16 cellular contexts compared by ENCODE assay signal in genomic region chr7:45119550-45119949, GRCh38. TPM values are rescaled to one million over a fixed set of nuclear protein-coding genes. Genes with fewer than 3 reads are reported as not detected.
DNase-seq lines count a peak whose midpoint lies in the region; ATAC-seq, FAIRE-seq and TF ChIP-seq lines count a peak whose summit lies in the region.
"Had no signal": no experiment of that assay in that cellular context is flagged by ENCODE, and none has a peak within 500 bp of the region (broad histone marks: within the 10 kb centered on the region; RNA-seq: fewer than 3 reads in every experiment).

No MANE protein-coding gene starts in this region.

- H4K20me1 ChIP-seq in BLaER1 treated with 17β-estradiol and CSF1 and Interleukin-3, amounts not matched to agents 10 nM and 100 nM: no peaks in the 10 kb centered on the region
- H4K20me1 ChIP-seq in IMR-90 (ENCODE audit: insufficient read depth, low read length): no peaks in the 10 kb centered on the region

- no peak overlapping the region for H3K27ac ChIP-seq in BLaER1 treated with 17β-estradiol and CSF1 and Interleukin-3, amounts not matched to agents 10 nM and 100 nM
- H3K27ac ChIP-seq in IMR-90 (ENCODE audit: insufficient read depth, low read length): no peak overlapping the region
- H3K27ac ChIP-seq in gastrocnemius medialis: no peak overlapping the region
- H3K27ac ChIP-seq: GM23248 had no signal

- no peak overlapping the region for H3K4me3 Mint-ChIP-seq in Caco-2 (ENCODE audit: unreplicated experiment)
- H3K4me3 Mint-ChIP-seq: CD8-positive, alpha-beta T cell had no signal

- ATAC-seq in IMR-90 (ENCODE audit: low read depth) (no peak), gastrocnemius medialis (no peak)
- ATAC-seq: CD8-positive, alpha-beta T cell had no signal

- in situ Hi-C loops in IMR-90 (cut with MboI; ENCODE audit: low sequenced_read_pairs) (no loop called here), gastrocnemius medialis (cut with MboI; ENCODE audit: low sequenced_read_pairs in 4 of 4) (loop anchor here (10.0 to 25.0 kb wide), 2 partner anchors 135 to 532 kb away; partner anchors contain the start of gene TMED4 (in 4 of the 4))

- H2BK20ac ChIP-seq in IMR-90 (ENCODE audit: low read depth, low read length): no peak overlapping the region

- POLR2A ChIA-PET in IMR-90 (lab: Charles Lee; ENCODE audit: unreplicated experiment) (no interaction called here), Caco-2 (lab: Charles Lee) (no interaction called here)

- TF ChIP-seq POLR2A in IMR-90 (IDR thresholded peaks at IDR 0.05; ENCODE audit: low read depth, low read length) (no peak), gastrocnemius medialis (IDR thresholded peaks at IDR 0.05) (no peak)

- intact Hi-C loops in IMR-90 (cut with micrococcal nuclease): no loop called here
- intact Hi-C loops in gastrocnemius medialis (cut with DNase I; ENCODE audit: low total_unique reads): loop anchor here (10.0 kb wide), 1 partner anchor 535 kb away; the partner anchor contains the start of gene TMED4
- intact Hi-C loops in Caco-2 (cut with micrococcal nuclease; ENCODE audit: unreplicated experiment): no loop called here

- H3K79me1 ChIP-seq in IMR-90 (ENCODE audit: low read depth in 1 of 2, low read length in 2 of 2): no peaks in the 10 kb centered on the region

- no peak overlapping the region for H3K27ac Mint-ChIP-seq in Caco-2 (ENCODE audit: unreplicated experiment)
- H3K27ac Mint-ChIP-seq: CD8-positive, alpha-beta T cell had no signal

- no peak overlapping the region for H2AK9ac ChIP-seq in IMR-90 (replicated peaks; ENCODE audit: low read depth, low read length, poor library complexity)

- CTCF ChIA-PET in IMR-90 (lab: Yijun Ruan, JAX): no interaction called here
- CTCF ChIA-PET in Caco-2 (lab: Charles Lee): no interaction called here

- no peak overlapping the region for H3K14ac ChIP-seq in IMR-90 (replicated peaks; ENCODE audit: low read depth, low read length)

- no peaks in the 10 kb centered on the region for H3K27me3 Mint-ChIP-seq in Caco-2 (ENCODE audit: insufficient read depth, unreplicated experiment)

- no peak overlapping the region for H3K9ac ChIP-seq in BLaER1 treated with 17β-estradiol and CSF1 and Interleukin-3, amounts not matched to agents 10 nM and 100 nM
- no peak overlapping the region for H3K9ac ChIP-seq in IMR-90 (ENCODE audit: low read depth, low read length)
- H3K9ac ChIP-seq: GM23248 had no signal

- H3K4me1 ChIP-seq in BLaER1 treated with 17β-estradiol and CSF1 and Interleukin-3, amounts not matched to agents 10 nM and 100 nM: peaks cover 19 to 44% (median 32%) of the 10 kb centered on the region in 10 experiments
- H3K4me1 ChIP-seq in IMR-90 (ENCODE audit: control insufficient read depth, insufficient read depth, low read length) (no peaks in the 10 kb centered on the region), gastrocnemius medialis (no peaks in the 10 kb centered on the region), Caco-2 (no peaks in the 10 kb centered on the region)
- H3K4me1 ChIP-seq: HAP-1 had no signal

- H3K56ac ChIP-seq in IMR-90 (ENCODE audit: extremely low read depth, insufficient read depth, low read length): no peak overlapping the region

- H3K27me3 ChIP-seq in BLaER1 treated with 17β-estradiol and CSF1 and Interleukin-3, amounts not matched to agents 10 nM and 100 nM: no peaks in the 10 kb centered on the region
- H3K27me3 ChIP-seq in IMR-90 (ENCODE audit: control insufficient read depth, insufficient read depth, low read length): peaks cover 31% of the 10 kb centered on the region
- H3K27me3 ChIP-seq in gastrocnemius medialis: no peaks in the 10 kb centered on the region
- no peaks in the 10 kb centered on the region for H3K27me3 ChIP-seq in Caco-2 (replicated peaks; ENCODE audit: control insufficient read depth, insufficient read depth, low read length)

- H3K18ac ChIP-seq in IMR-90 (ENCODE audit: low read depth, low read length): no peak overlapping the region

- H2AFZ ChIP-seq in IMR-90 (replicated peaks; ENCODE audit: low read length, poor library complexity): peak overlapping the region; percentile 35
- H2AFZ ChIP-seq: GM23248 had no signal

- no peak overlapping the region for H4K8ac ChIP-seq in IMR-90 (ENCODE audit: low read depth in 2 of 2, low read length in 2 of 2)

- whole genome bisulfite sequencing in IMR-90 (ENCODE audit: extremely low coverage in 2 of 2, insufficient read length in 1 of 2), 2 experiments: no CpG with 5 or more reads among the region's 3 CpGs

- H3K36me3 ChIP-seq in BLaER1 treated with 17β-estradiol and CSF1 and Interleukin-3, amounts not matched to agents 10 nM and 100 nM: no peaks in the 10 kb centered on the region
- H3K36me3 ChIP-seq in IMR-90 (ENCODE audit: control insufficient read depth, insufficient read depth, low read length): no peaks in the 10 kb centered on the region
- no peaks in the 10 kb centered on the region for H3K36me3 ChIP-seq in gastrocnemius medialis
- H3K36me3 ChIP-seq in Caco-2 (ENCODE audit: control insufficient read depth, insufficient read depth, low read length): no peaks in the 10 kb centered on the region
- H3K36me3 ChIP-seq: HAP-1 had no signal

- dilution Hi-C loops in IMR-90 (cut with HindIII; ENCODE audit: low sequenced_read_pairs, unreplicated experiment): no loop called here

- no peaks in the 10 kb centered on the region for H3K9me1 ChIP-seq in IMR-90 (ENCODE audit: insufficient read depth, low read length)

- no peak for TF ChIP-seq RAD21 in IMR-90 (IDR thresholded peaks at IDR 0.05; ENCODE audit: low read length)

- H2AK5ac ChIP-seq in IMR-90 (ENCODE audit: low read depth, low read length): no peak overlapping the region

- BruUV-seq in IMR-90 (replicated peaks; lab: Mats Ljungman, UMichigan): no TSS peak
- no TSS peak for BruUV-seq in Caco-2 (replicated peaks; lab: Mats Ljungman, UMichigan)

- no peaks in the 10 kb centered on the region for H3K36me3 Mint-ChIP-seq in Caco-2 (ENCODE audit: insufficient read depth, unreplicated experiment)
- H3K36me3 Mint-ChIP-seq: CD8-positive, alpha-beta T cell had no signal

- no peak overlapping the region for H2BK15ac ChIP-seq in IMR-90 (ENCODE audit: low read depth, low read length)

- no peak overlapping the region for H3K4me3 ChIP-seq in BLaER1 treated with 17β-estradiol and CSF1 and Interleukin-3, amounts not matched to agents 10 nM and 100 nM
- H3K4me3 ChIP-seq in IMR-90 (ENCODE audit: insufficient read depth, low read depth, low read length): no peak overlapping the region
- H3K4me3 ChIP-seq in gastrocnemius medialis: no peak overlapping the region
- no peak overlapping the region for H3K4me3 ChIP-seq in Caco-2 (ENCODE audit: low read depth, low read length)
- H3K4me3 ChIP-seq: GM23248, HAP-1 had no signal

- H3K23ac ChIP-seq in IMR-90 (ENCODE audit: low read depth, low read length): no peak overlapping the region

- no peak overlapping the region for H4K5ac ChIP-seq in IMR-90 (ENCODE audit: low read depth, low read length)

- no peaks in the 10 kb centered on the region for H3K9me3 ChIP-seq in BLaER1 treated with 17β-estradiol and CSF1 and Interleukin-3, amounts not matched to agents 10 nM and 100 nM (replicated peaks in 1 of 11)
- no peaks in the 10 kb centered on the region for H3K9me3 ChIP-seq in IMR-90 (ENCODE audit: control insufficient read depth, insufficient read depth, low read length)
- no peaks in the 10 kb centered on the region for H3K9me3 ChIP-seq in gastrocnemius medialis
- H3K9me3 ChIP-seq in Caco-2: no peaks in the 10 kb centered on the region
- H3K9me3 ChIP-seq: HAP-1 had no signal

- no peak for TF ChIP-seq CTCF in IMR-90 (conservative IDR thresholded peaks at IDR 0.05; ENCODE audit: low read depth, low read length)
- no peak for TF ChIP-seq CTCF in gastrocnemius medialis (IDR thresholded peaks at IDR 0.05 in 4 of 5, conservative IDR thresholded peaks at IDR 0.05 in 1 of 5)
- TF ChIP-seq CTCF in Caco-2 (IDR thresholded peaks at IDR 0.05; ENCODE audit: insufficient read depth in 1 of 2, low read depth in 1 of 2, low read length in 1 of 2, severe bottlenecking in 1 of 2, unreplicated experiment in 1 of 2): no peak

- H3K9me3 Mint-ChIP-seq in Caco-2 (ENCODE audit: unreplicated experiment): no peaks in the 10 kb centered on the region
- H3K9me3 Mint-ChIP-seq: CD8-positive, alpha-beta T cell had no signal

- peak overlapping the region in 7 of 11 experiments; percentile 43 to 71 (median 67); a peak in 14 of 22 replicates for H3K4me2 ChIP-seq in BLaER1 treated with 17β-estradiol and CSF1 and Interleukin-3, amounts not matched to agents 10 nM and 100 nM
- no peak overlapping the region for H3K4me2 ChIP-seq in IMR-90 (ENCODE audit: low read depth, low read length)

- no peaks in the 10 kb centered on the region for H3K4me1 Mint-ChIP-seq in Caco-2 (ENCODE audit: low read depth, unreplicated experiment)

- FAIRE-seq in urothelium cell line (lab: Jason Lieb, UNC): peak; percentile 75
- FAIRE-seq: A204.1, G401.6, GM19239 had no signal

- H2BK5ac ChIP-seq in IMR-90 (ENCODE audit: low read depth, low read length, poor library complexity, severe bottlenecking): no peak overlapping the region

- DNase-seq in IMR-90 (no peak), NOMO-1 treated with dmso at 0.1 percent for 144 hours (lab: John Stamatoyannopoulos, UW; ENCODE audit: unreplicated experiment) (peak; percentile 19), urothelium cell line (ENCODE audit: low spot score) (no peak), gastrocnemius medialis (no peak), NCI-H226 (no peak), Caco-2 (no peak)
- DNase-seq: ACHN; CD8-positive, alpha-beta T cell; GM23248 had no signal

- no peak overlapping the region for H2BK120ac ChIP-seq in IMR-90 (ENCODE audit: low read depth, low read length)

- no peak overlapping the region for H3K4ac ChIP-seq in IMR-90 (ENCODE audit: low read depth, low read length)

- H4K91ac ChIP-seq in IMR-90 (ENCODE audit: insufficient read depth, low read depth, low read length): no peak overlapping the region

TF ChIP-seq in IMR-90, 13 proteins besides CTCF, POLR2A, EP300 and RAD21 (continues in another document):
- TF ChIP-seq SMC3 (IDR thresholded peaks at IDR 0.05; ENCODE audit: low read depth, low read length): no peak

RNA-seq across cellular contexts. Expression of gene TBRG4, which starts 8.1 kb away (rescaled TPM):
- total RNA-seq in IMR-90 (2012; rRNA removed) (56.7 and 77.6 TPM in 2 replicates), gastrocnemius medialis (100 to 1,000 TPM in 1 of 4 donors, 10 to 100 TPM in 3; 74.3 to 105 (median 92.7) TPM), Caco-2 (2022) (116 and 126 TPM in 2 replicates)
- polyA plus RNA-seq in IMR-90 (2012; rRNA removed): 62.0 and 71.6 TPM in 2 replicates
- polyA plus RNA-seq in IMR-90 (2012; cell fraction: cytosol; rRNA removed): 29.7 and 46.8 TPM in 2 replicates
- polyA plus RNA-seq in IMR-90 (2012; cell fraction: nucleus; rRNA removed; ENCODE audit: low replicate concordance): 53.8 and 112 TPM in 2 replicates

RNA-seq across cellular contexts. Expression of gene NACAD, which starts 30.8 kb away (rescaled TPM):
- total RNA-seq in IMR-90 (2012; rRNA removed): 0.54 and 0.56 TPM in 2 replicates
- 2.2 and 2.3 TPM in 2 replicates for polyA plus RNA-seq in IMR-90 (2012; rRNA removed)
- 1.9 and 2.2 TPM in 2 replicates for polyA plus RNA-seq in IMR-90 (2012; cell fraction: cytosol; rRNA removed)
- polyA plus RNA-seq in IMR-90 (2012; cell fraction: nucleus; rRNA removed; ENCODE audit: low replicate concordance): 3.3 and 4.4 TPM in 2 replicates
- 1 to 10 TPM in 2 of 4 donors, under 1 TPM in 2; 0.46 to 1.5 (median 1.1) TPM for total RNA-seq in gastrocnemius medialis
- 1.0 and 1.1 TPM in 2 replicates for total RNA-seq in Caco-2 (2022)

RNA-seq across cellular contexts. Expression of gene RAMP3, which starts 38.0 kb away (rescaled TPM):
- total RNA-seq in IMR-90 (2012; rRNA removed) (not detected in 2 replicates), gastrocnemius medialis (10 to 100 TPM in 3 of 4 donors, 1 to 10 TPM in 1; 9.6 to 39.3 (median 33.2) TPM), Caco-2 (2022) (not detected in 2 replicates)
- not detected in 2 replicates for polyA plus RNA-seq in IMR-90 (2012; rRNA removed)
- not detected in 2 replicates for polyA plus RNA-seq in IMR-90 (2012; cell fraction: cytosol; rRNA removed)
- not detected in 2 replicates for polyA plus RNA-seq in IMR-90 (2012; cell fraction: nucleus; rRNA removed; ENCODE audit: low replicate concordance)
- total RNA-seq: CD8-positive, alpha-beta T cell; GM23248; H4 had no signal
- polyA plus RNA-seq: BJ, GM23248 had no signal

Comparison
In these comparisons a context has a peak if more than half of its experiments do, and no peak if none do; other contexts are left out.
1. RNA of gene RAMP3, which starts 38.0 kb away (total RNA-seq): 9.6 to 39.3 TPM in gastrocnemius medialis; not detected in IMR-90 and not detected in Caco-2; every median in the first group is over 10 times any median in the second.